34 cellular contexts compared by ENCODE assay signal in genomic region chr7:130360518-130360917, GRCh38. TPM values are rescaled to one million over a fixed set of nuclear protein-coding genes. Genes with fewer than 3 reads are reported as not detected.
"Had no signal": no experiment of that assay in that cellular context is flagged by ENCODE, and none has a peak within 500 bp of the region (broad histone marks: within the 10 kb centered on the region; RNA-seq: fewer than 3 reads in every experiment).

No MANE protein-coding gene starts in this region.

- DNase-seq: activated CD4-positive, alpha-beta memory T cell treated with anti-CD3 and anti-CD28 coated beads for 36 hours; activated CD4-positive, alpha-beta T cell treated with anti-CD3 and anti-CD28 coated beads for 36 hours; activated CD4-positive, alpha-beta T cell treated with anti-CD3 and anti-CD28 coated beads, Interleukin-2, amount 10 ng/mL, durations not matched to agents 24 days and 14 days; activated CD4-positive, CD25-positive, alpha-beta regulatory T cell; activated CD4-positive, CD25-positive, alpha-beta regulatory T cell treated with anti-CD3 and anti-CD28 coated beads, Interleukin-2, amount 50 U/mL, for 72 hours; activated CD8-positive, alpha-beta memory T cell treated with anti-CD3 and anti-CD28 coated beads, Interleukin-2, amount 10 ng/mL, durations not matched to agents 7 days and 5 days; activated CD8-positive, alpha-beta memory T cell treated with anti-CD3 and anti-CD28 coated beads, Interleukin-2, amount 50 U/mL, for 4 hours; activated CD8-positive, alpha-beta T cell treated with anti-CD3 and anti-CD28 coated beads, Interleukin-2, amount 10 ng/mL, durations not matched to agents 7 days and 5 days; activated naive CD4-positive, alpha-beta T cell treated with anti-CD3 and anti-CD28 coated beads for 36 hours; activated naive CD8-positive, alpha-beta T cell treated with anti-CD3 and anti-CD28 coated beads for 36 hours; activated naive CD8-positive, alpha-beta T cell treated with anti-CD3 and anti-CD28 coated beads, Interleukin-2, amount 50 U/mL, for 24 hours; activated T-cell treated with anti-CD3 and anti-CD28 coated beads, Interleukin-2, amount 50 U/mL, for 1 hour; activated T-cell treated with anti-CD3 and anti-CD28 coated beads, Interleukin-2, amount 50 U/mL, for 48 hours; amygdala; aorta; brain microvascular endothelial cell; effector memory CD4-positive, alpha-beta T cell; endodermal cell; erythroblast; foreskin keratinocyte; gastrocnemius medialis; glutamatergic neuron; T-helper 2 cell had no signal

- H3K36me3 ChIP-seq: adrenal gland, brain microvascular endothelial cell, esophagus muscularis mucosa, gastrocnemius medialis had no signal

- H3K36me3 Mint-ChIP-seq: activated CD8-positive, alpha-beta memory T cell treated with anti-CD3 and anti-CD28 coated beads, Interleukin-2, amount 10 ng/mL, durations not matched to agents 7 days and 5 days; activated naive CD8-positive, alpha-beta T cell treated with anti-CD3 and anti-CD28 coated beads for 36 hours had no signal

- H3K4me3 Mint-ChIP-seq: activated CD4-positive, alpha-beta memory T cell treated with anti-CD3 and anti-CD28 coated beads for 36 hours; activated CD4-positive, alpha-beta T cell treated with anti-CD3 and anti-CD28 coated beads for 36 hours; activated CD4-positive, alpha-beta T cell treated with anti-CD3 and anti-CD28 coated beads, Interleukin-2, amount 10 ng/mL, durations not matched to agents 24 days and 14 days; activated CD8-positive, alpha-beta memory T cell treated with anti-CD3 and anti-CD28 coated beads, Interleukin-2, amount 10 ng/mL, durations not matched to agents 7 days and 5 days; activated CD8-positive, alpha-beta T cell treated with anti-CD3 and anti-CD28 coated beads, Interleukin-2, amount 10 ng/mL, durations not matched to agents 7 days and 5 days; activated naive CD4-positive, alpha-beta T cell treated with anti-CD3 and anti-CD28 coated beads for 36 hours; activated naive CD4-positive, alpha-beta T cell treated with anti-CD3 and anti-CD28 coated beads, Interleukin-2, amount 50 U/mL, for 24 hours; activated naive CD8-positive, alpha-beta T cell treated with anti-CD3 and anti-CD28 coated beads for 36 hours; activated naive CD8-positive, alpha-beta T cell treated with anti-CD3 and anti-CD28 coated beads, Interleukin-2, amount 50 U/mL, for 24 hours; activated T-helper 1 cell treated with anti-CD3 and anti-CD28 coated beads, Interleukin-12 subunit alpha, Interleukin-12 subunit beta, Interleukin-2, Interleukin-4 antibody, amounts not matched to agents 30 ng/mL and 10 ng/mL and 1 ng/mL, durations not matched to agents 14 hours and 24 hours and 36 hours; dendritic cell treated with granulocyte-macrophage colony-stimulating factor and Interleukin-4, amounts not matched to agents 40 ng/mL and 50 ng/mL, for 4 days; endodermal cell had no signal

- H3K4me3 ChIP-seq: adrenal gland, coronary artery, dorsolateral prefrontal cortex, esophagus muscularis mucosa, gastrocnemius medialis had no signal

- H3K27me3 Mint-ChIP-seq: activated CD4-positive, alpha-beta T cell treated with anti-CD3 and anti-CD28 coated beads for 36 hours; activated CD4-positive, alpha-beta T cell treated with anti-CD3 and anti-CD28 coated beads, Interleukin-2, amount 10 ng/mL, durations not matched to agents 24 days and 14 days; activated CD8-positive, alpha-beta memory T cell treated with anti-CD3 and anti-CD28 coated beads, Interleukin-2, amount 10 ng/mL, durations not matched to agents 7 days and 5 days; activated naive CD4-positive, alpha-beta T cell treated with anti-CD3 and anti-CD28 coated beads, Interleukin-2, amount 50 U/mL, for 24 hours; activated naive CD8-positive, alpha-beta T cell treated with anti-CD3 and anti-CD28 coated beads for 36 hours; activated naive CD8-positive, alpha-beta T cell treated with anti-CD3 and anti-CD28 coated beads, Interleukin-2, amount 50 U/mL, for 24 hours; dendritic cell treated with granulocyte-macrophage colony-stimulating factor and Interleukin-4, amounts not matched to agents 40 ng/mL and 50 ng/mL, for 4 days had no signal

- H3K27ac ChIP-seq: adrenal gland, brain microvascular endothelial cell, coronary artery, dorsolateral prefrontal cortex, esophagus muscularis mucosa, gastrocnemius medialis had no signal

- ATAC-seq: activated CD4-positive, alpha-beta T cell treated with anti-CD3 and anti-CD28 coated beads for 36 hours; activated CD8-positive, alpha-beta memory T cell treated with anti-CD3 and anti-CD28 coated beads, Interleukin-2, amount 10 ng/mL, durations not matched to agents 7 days and 5 days; activated CD8-positive, alpha-beta T cell treated with anti-CD3 and anti-CD28 coated beads, Interleukin-2, amount 10 ng/mL, durations not matched to agents 7 days and 5 days; activated naive CD8-positive, alpha-beta T cell treated with anti-CD3 and anti-CD28 coated beads, Interleukin-2, amount 50 U/mL, for 24 hours; foreskin keratinocyte; gastrocnemius medialis had no signal

- H3K27ac Mint-ChIP-seq: activated CD4-positive, alpha-beta memory T cell treated with anti-CD3 and anti-CD28 coated beads for 36 hours; activated CD4-positive, alpha-beta T cell treated with anti-CD3 and anti-CD28 coated beads for 36 hours; activated CD4-positive, alpha-beta T cell treated with anti-CD3 and anti-CD28 coated beads, Interleukin-2, amount 10 ng/mL, durations not matched to agents 24 days and 14 days; activated CD8-positive, alpha-beta memory T cell treated with anti-CD3 and anti-CD28 coated beads, Interleukin-2, amount 10 ng/mL, durations not matched to agents 7 days and 5 days; activated CD8-positive, alpha-beta T cell treated with anti-CD3 and anti-CD28 coated beads, Interleukin-2, amount 10 ng/mL, durations not matched to agents 7 days and 5 days; activated naive CD4-positive, alpha-beta T cell treated with anti-CD3 and anti-CD28 coated beads for 36 hours; activated naive CD4-positive, alpha-beta T cell treated with anti-CD3 and anti-CD28 coated beads, Interleukin-2, amount 50 U/mL, for 24 hours; activated naive CD8-positive, alpha-beta T cell treated with anti-CD3 and anti-CD28 coated beads for 36 hours; activated naive CD8-positive, alpha-beta T cell treated with anti-CD3 and anti-CD28 coated beads, Interleukin-2, amount 50 U/mL, for 24 hours; activated T-helper 1 cell treated with anti-CD3 and anti-CD28 coated beads, Interleukin-12 subunit alpha, Interleukin-12 subunit beta, Interleukin-2, Interleukin-4 antibody, amounts not matched to agents 30 ng/mL and 10 ng/mL and 1 ng/mL, durations not matched to agents 14 hours and 24 hours and 36 hours; activated T-helper 2 cell treated with anti-CD3 and anti-CD28 coated beads, Interferon-gamma antibody, Interleukin-2, Interleukin-4, amounts not matched to agents 10 μg/mL and 5 μg/mL and 100 μg/mL, durations not matched to agents 14 hours and 24 hours and 36 hours; dendritic cell treated with granulocyte-macrophage colony-stimulating factor and Interleukin-4, amounts not matched to agents 40 ng/mL and 50 ng/mL, for 4 days; endodermal cell had no signal

- H3K27me3 ChIP-seq: adrenal gland, brain microvascular endothelial cell, dorsolateral prefrontal cortex, esophagus muscularis mucosa, foreskin keratinocyte, gastrocnemius medialis had no signal

- H3K4me1 Mint-ChIP-seq: activated naive CD4-positive, alpha-beta T cell treated with anti-CD3 and anti-CD28 coated beads, Interleukin-2, amount 50 U/mL, for 24 hours had no signal

RNA-seq across cellular contexts. Expression of gene CPA5, which starts 15.9 kb away (rescaled TPM):
- total RNA-seq: aorta, bronchial epithelial cell, endodermal cell, esophagus muscularis mucosa, gastrocnemius medialis had no signal
- polyA plus RNA-seq: aorta had no signal

RNA-seq across cellular contexts. Expression of gene CPA1, which starts 19.8 kb away (rescaled TPM):
- total RNA-seq: activated CD4-positive, alpha-beta memory T cell treated with anti-CD3 and anti-CD28 coated beads for 36 hours; activated CD4-positive, alpha-beta T cell treated with anti-CD3 and anti-CD28 coated beads for 36 hours; activated CD4-positive, alpha-beta T cell treated with anti-CD3 and anti-CD28 coated beads, Interleukin-2, amount 10 ng/mL, durations not matched to agents 24 days and 14 days; activated CD8-positive, alpha-beta memory T cell treated with anti-CD3 and anti-CD28 coated beads for 36 hours; activated CD8-positive, alpha-beta memory T cell treated with anti-CD3 and anti-CD28 coated beads, Interleukin-2, amount 10 ng/mL, durations not matched to agents 7 days and 5 days; activated CD8-positive, alpha-beta T cell treated with anti-CD3 and anti-CD28 coated beads, Interleukin-2, amount 10 ng/mL, durations not matched to agents 7 days and 5 days; activated naive CD4-positive, alpha-beta T cell treated with anti-CD3 and anti-CD28 coated beads for 36 hours; activated naive CD8-positive, alpha-beta T cell treated with anti-CD3 and anti-CD28 coated beads for 36 hours; activated T-helper 1 cell treated with anti-CD3 and anti-CD28 coated beads, Interleukin-12 subunit alpha, Interleukin-12 subunit beta, Interleukin-2, Interleukin-4 antibody, amounts not matched to agents 30 ng/mL and 10 ng/mL and 1 ng/mL, durations not matched to agents 14 hours and 24 hours and 36 hours; activated T-helper 2 cell treated with anti-CD3 and anti-CD28 coated beads, Interferon-gamma antibody, Interleukin-2, Interleukin-4, amounts not matched to agents 10 μg/mL and 5 μg/mL and 100 μg/mL, durations not matched to agents 14 hours and 24 hours and 36 hours; bronchial epithelial cell; endodermal cell; esophagus muscularis mucosa; foreskin keratinocyte; gastrocnemius medialis; T-helper 1 cell treated with Interleukin-12 subunit alpha and Interleukin-12 subunit beta and Interleukin-4 antibody, amounts not matched to agents 30 ng/mL and 1 ng/mL, for 36 hours had no signal
- polyA plus RNA-seq: foreskin keratinocyte had no signal
